Comparison of ENCODE assay signal across 16 cellular contexts in genomic region chr3:46950177-46950576, GRCh38. TPM values are rescaled to one million over a fixed set of nuclear protein-coding genes. Genes with fewer than 3 reads are reported as not detected.
DNase-seq lines count a peak whose midpoint lies in the region; ATAC-seq and TF ChIP-seq lines count a peak whose summit lies in the region.
"Had no signal": no experiment of that assay in that cellular context is flagged by ENCODE, and none has a peak within 500 bp of the region (broad histone marks: within the 10 kb centered on the region; RNA-seq: fewer than 3 reads in every experiment).

No MANE protein-coding gene starts in this region.

- H3K27me3 Mint-ChIP-seq in activated CD4-positive, alpha-beta memory T cell treated with anti-CD3 and anti-CD28 coated beads, Interleukin-2, amount 10 ng/mL, durations not matched to agents 7 days and 5 days, result no peaks in the 10 kb centered on the region
- peaks cover 3% of the 10 kb centered on the region for H3K27me3 Mint-ChIP-seq in endothelial cell (ENCODE audit: unreplicated experiment)

- peak overlapping the region; percentile 82 to 86 for H3K27ac ChIP-seq in right atrium auricular region
- peak overlapping the region; percentile 85 for H3K27ac ChIP-seq in lower lobe of right lung
- H3K27ac ChIP-seq in vagina, result peak overlapping the region; percentile 77
- H3K27ac ChIP-seq: foreskin keratinocyte had no signal

- H3K27ac Mint-ChIP-seq in activated CD4-positive, alpha-beta memory T cell treated with anti-CD3 and anti-CD28 coated beads, Interleukin-2, amount 10 ng/mL, durations not matched to agents 7 days and 5 days, result peak overlapping the region; percentile 98
- H3K27ac Mint-ChIP-seq in endothelial cell (ENCODE audit: unreplicated experiment), result no peak overlapping the region
- H3K27ac Mint-ChIP-seq: mesothelial cell of epicardium had no signal

- H3K4me1 ChIP-seq in right atrium auricular region (peaks cover 0 to 86% of the 10 kb centered on the region in 2 donors), lower lobe of right lung (peaks cover 98% of the 10 kb centered on the region), vagina (peaks cover 93% of the 10 kb centered on the region)

- H3K9me3 Mint-ChIP-seq in activated CD4-positive, alpha-beta memory T cell treated with anti-CD3 and anti-CD28 coated beads, Interleukin-2, amount 10 ng/mL, durations not matched to agents 7 days and 5 days, result no peaks in the 10 kb centered on the region
- H3K9me3 Mint-ChIP-seq in endothelial cell (ENCODE audit: unreplicated experiment), result no peaks in the 10 kb centered on the region
- H3K9me3 Mint-ChIP-seq: mesothelial cell of epicardium had no signal

- H3K4me1 Mint-ChIP-seq in activated CD4-positive, alpha-beta memory T cell treated with anti-CD3 and anti-CD28 coated beads, Interleukin-2, amount 10 ng/mL, durations not matched to agents 7 days and 5 days, result peaks cover 93% of the 10 kb centered on the region
- peaks cover 71% of the 10 kb centered on the region for H3K4me1 Mint-ChIP-seq in endothelial cell (ENCODE audit: unreplicated experiment)

- peaks cover 51% of the 10 kb centered on the region for H3K36me3 Mint-ChIP-seq in activated CD4-positive, alpha-beta memory T cell treated with anti-CD3 and anti-CD28 coated beads, Interleukin-2, amount 10 ng/mL, durations not matched to agents 7 days and 5 days (ENCODE audit: low read depth)
- peaks cover 32% of the 10 kb centered on the region for H3K36me3 Mint-ChIP-seq in endothelial cell (ENCODE audit: low read depth, unreplicated experiment)

- ATAC-seq in left cardiac atrium (no peak), lower lobe of right lung (no peak), GM18517 (IDR thresholded peaks at IDR 0.05; ENCODE audit: unreplicated experiment) (no peak)
- ATAC-seq: activated CD4-positive, CD25-positive, alpha-beta regulatory T cell treated with anti-CD3 and anti-CD28 coated beads, Interleukin-2, amount 50 U/mL, for 24 hours; foreskin keratinocyte had no signal

- TF ChIP-seq POLR2A in vagina (IDR thresholded peaks at IDR 0.05), result no peak

- CTCF ChIA-PET in activated CD4-positive, alpha-beta memory T cell treated with anti-CD3 and anti-CD28 coated beads, Interleukin-2, amount 10 ng/mL, durations not matched to agents 7 days and 5 days (lab: Charles Lee), result interaction anchor here (1.1 to 1.8 kb wide), 2 partner anchors 17 to 31 kb away, joined by 3 to 4 read pairs; no protein-coding TSS in a partner anchor

- H3K4me3 ChIP-seq in right atrium auricular region (no peak overlapping the region), lower lobe of right lung (no peak overlapping the region), vagina (no peak overlapping the region)
- H3K4me3 ChIP-seq: tibial nerve had no signal

- intact Hi-C loops in left cardiac atrium (cut with DNase I), result no loop called here
- intact Hi-C loops in lower lobe of right lung (cut with DNase I), result no loop called here
- intact Hi-C loops in vagina (cut with DNase I), result no loop called here

- no peaks in the 10 kb centered on the region for H3K36me3 ChIP-seq in right atrium auricular region
- H3K36me3 ChIP-seq in lower lobe of right lung, result no peaks in the 10 kb centered on the region
- H3K36me3 ChIP-seq in vagina, result no peaks in the 10 kb centered on the region

- H3K27me3 ChIP-seq in right atrium auricular region, result no peaks in the 10 kb centered on the region
- no peaks in the 10 kb centered on the region for H3K27me3 ChIP-seq in lower lobe of right lung (ENCODE audit: low read depth)
- H3K27me3 ChIP-seq in vagina, result no peaks in the 10 kb centered on the region
- H3K27me3 ChIP-seq: foreskin keratinocyte, tibial nerve had no signal

- TF ChIP-seq CTCF in right atrium auricular region (IDR thresholded peaks at IDR 0.05) (no peak), lower lobe of right lung (IDR thresholded peaks at IDR 0.05) (no peak), vagina (IDR thresholded peaks at IDR 0.05) (no peak), endothelial cell (IDR thresholded peaks at IDR 0.05; ENCODE audit: unreplicated experiment) (no peak)

- DNase-seq in right atrium auricular region (ENCODE audit: low spot score) (no peak), left cardiac atrium (no peak), lower lobe of right lung (no peak), vagina (ENCODE audit: extremely low spot score in 2 of 2) (no peak), endothelial cell (ENCODE audit: low spot score) (no peak), T1000 (lab: John Stamatoyannopoulos, UW) (no peak)
- DNase-seq in activated CD4-positive, alpha-beta memory T cell treated with anti-CD3 and anti-CD28 coated beads, Interleukin-2, amount 10 ng/mL, durations not matched to agents 7 days and 5 days, result no peak
- DNase-seq: activated effector memory CD4-positive, alpha-beta T cell treated with Interleukin-2 at 50 U/mL for 16 hours; effector CD8-positive, alpha-beta T cell; foreskin keratinocyte; NCI-H1048; OCI-M1 had no signal

- H3K9me3 ChIP-seq in right atrium auricular region, result no peaks in the 10 kb centered on the region
- H3K9me3 ChIP-seq in lower lobe of right lung, result no peaks in the 10 kb centered on the region
- H3K9me3 ChIP-seq in vagina, result no peaks in the 10 kb centered on the region
- H3K9me3 ChIP-seq: tibial nerve had no signal

- H3K4me3 Mint-ChIP-seq in activated CD4-positive, alpha-beta memory T cell treated with anti-CD3 and anti-CD28 coated beads, Interleukin-2, amount 10 ng/mL, durations not matched to agents 7 days and 5 days, result no peak overlapping the region
- no peak overlapping the region for H3K4me3 Mint-ChIP-seq in endothelial cell (ENCODE audit: unreplicated experiment)
- H3K4me3 Mint-ChIP-seq: mesothelial cell of epicardium had no signal

- POLR2A ChIA-PET in activated CD4-positive, alpha-beta memory T cell treated with anti-CD3 and anti-CD28 coated beads, Interleukin-2, amount 10 ng/mL, durations not matched to agents 7 days and 5 days (lab: Charles Lee), result interaction anchor here (1.0 to 5.4 kb wide), 3 partner anchors 19 to 37 kb away, joined by 3 to 94 read pairs (median 3); partner anchors contain the start of gene NBEAL2

RNA-seq across cellular contexts. Expression of gene CCDC12, which starts 26.4 kb away (rescaled TPM):
- total RNA-seq in right atrium auricular region (10 to 100 TPM; 27.5 to 38.6 TPM), left cardiac atrium (10 to 100 TPM; 24.2 to 38.4 TPM), lower lobe of right lung (42.9 TPM), vagina (55.5 TPM), endothelial cell (ENCODE audit: unreplicated experiment) (36.3 TPM)
- total RNA-seq in activated CD4-positive, alpha-beta memory T cell treated with anti-CD3 and anti-CD28 coated beads, Interleukin-2, amount 10 ng/mL, durations not matched to agents 7 days and 5 days, result 10 to 100 TPM; 55.0 to 56.7 TPM

RNA-seq across cellular contexts. Expression of gene NBEAL2, which starts 29.3 kb away (rescaled TPM):
- 10 to 100 TPM in 1 of 2 donors, 1 to 10 TPM in 1; 7.5 to 15.3 TPM for total RNA-seq in right atrium auricular region
- 10 to 100 TPM; 17.1 to 23.9 TPM for total RNA-seq in left cardiac atrium
- 100 to 1,000 TPM; 254 to 267 TPM for total RNA-seq in activated CD4-positive, alpha-beta memory T cell treated with anti-CD3 and anti-CD28 coated beads, Interleukin-2, amount 10 ng/mL, durations not matched to agents 7 days and 5 days
- 97.0 TPM for total RNA-seq in lower lobe of right lung
- 227 TPM for total RNA-seq in vagina
- 202 TPM for total RNA-seq in endothelial cell (ENCODE audit: unreplicated experiment)
